12 cellular contexts compared by ENCODE assay signal in genomic region chr2:172088245-172089004, GRCh38. TPM values are rescaled to one million over a fixed set of nuclear protein-coding genes. Genes with fewer than 3 reads are reported as not detected.
DNase-seq lines count a peak whose midpoint lies in the region; ATAC-seq lines count a peak whose summit lies in the region.
"Had no signal": no experiment of that assay in that cellular context is flagged by ENCODE, and none has a peak within 500 bp of the region (broad histone marks: within the 10 kb centered on the region; RNA-seq: fewer than 3 reads in every experiment).

No MANE protein-coding gene starts in this region.

- H3K27ac Mint-ChIP-seq in activated naive CD8-positive, alpha-beta T cell treated with anti-CD3 and anti-CD28 coated beads for 36 hours = peak overlapping the region; percentile 19
- peak overlapping the region; percentile 78 for H3K27ac Mint-ChIP-seq in memory B cell

- peaks cover 46% of the 10 kb centered on the region for H3K4me1 Mint-ChIP-seq in activated naive CD8-positive, alpha-beta T cell treated with anti-CD3 and anti-CD28 coated beads for 36 hours
- peaks cover 8% of the 10 kb centered on the region for H3K4me1 Mint-ChIP-seq in memory B cell

- peak overlapping the region; percentile 27 for H3K4me3 Mint-ChIP-seq in activated naive CD8-positive, alpha-beta T cell treated with anti-CD3 and anti-CD28 coated beads for 36 hours
- H3K4me3 Mint-ChIP-seq in memory B cell = no peak overlapping the region

- H3K9me3 Mint-ChIP-seq in activated naive CD8-positive, alpha-beta T cell treated with anti-CD3 and anti-CD28 coated beads for 36 hours = no peaks in the 10 kb centered on the region
- H3K9me3 Mint-ChIP-seq in memory B cell = peaks cover 3% of the 10 kb centered on the region

- H3K36me3 Mint-ChIP-seq in activated naive CD8-positive, alpha-beta T cell treated with anti-CD3 and anti-CD28 coated beads for 36 hours = peaks cover 3% of the 10 kb centered on the region
- peaks cover 4% of the 10 kb centered on the region for H3K36me3 Mint-ChIP-seq in memory B cell

- ATAC-seq in memory B cell (ENCODE audit: low read depth) = no peak
- no peak for ATAC-seq in HG03159 (IDR thresholded peaks at IDR 0.05; ENCODE audit: unreplicated experiment)
- ATAC-seq: sciatic nerve had no signal

- H3K27me3 Mint-ChIP-seq in activated naive CD8-positive, alpha-beta T cell treated with anti-CD3 and anti-CD28 coated beads for 36 hours = peaks cover 99% of the 10 kb centered on the region
- peaks cover 34% of the 10 kb centered on the region for H3K27me3 Mint-ChIP-seq in memory B cell

- DNase-seq in 8988T = peak; percentile 13
- DNase-seq in ELF-1 (ENCODE audit: low read depth, low spot score) = peak; percentile 65
- no peak for DNase-seq in activated naive CD8-positive, alpha-beta T cell treated with anti-CD3 and anti-CD28 coated beads for 36 hours
- peak in 1 of 2 donors; percentile 10 for DNase-seq in memory B cell (ENCODE audit: low spot score in 2 of 2)
- DNase-seq in NCI-H1694 (lab: John Stamatoyannopoulos, UW) = no peak
- DNase-seq in HK-2 (ENCODE audit: unreplicated experiment) = no peak
- no peak for DNase-seq in AG08395 (ENCODE audit: low spot score)
- DNase-seq: activated CD4-positive, alpha-beta T cell treated with anti-CD3 and anti-CD28 coated beads for 4 hours; left ventricle myocardium inferior; NCI-H345 had no signal

RNA-seq across cellular contexts. Expression of gene DLX1, which starts 3.1 kb away (rescaled TPM):
- under 1 TPM in 1 of 2 experiments, not detected in 1; 0.10 TPM for total RNA-seq in activated naive CD8-positive, alpha-beta T cell treated with anti-CD3 and anti-CD28 coated beads for 36 hours
- total RNA-seq: left ventricle myocardium inferior had no signal

RNA-seq across cellular contexts. Expression of gene DLX2, which starts 14.3 kb away (rescaled TPM):
- not detected for total RNA-seq in activated naive CD8-positive, alpha-beta T cell treated with anti-CD3 and anti-CD28 coated beads for 36 hours
- total RNA-seq: left ventricle myocardium inferior had no signal

Comparison
In these comparisons a context has a peak if more than half of its experiments do, and no peak if none do; other contexts are left out.
1. DNase-seq: peak in 8988T (single experiment) and ELF-1 (single experiment); none in activated naive CD8-positive, alpha-beta T cell treated with anti-CD3 and anti-CD28 coated beads for 36 hours (single experiment), NCI-H1694 (single experiment), HK-2 (single experiment) and AG08395 (single experiment).